In the genomic region with DNA sequence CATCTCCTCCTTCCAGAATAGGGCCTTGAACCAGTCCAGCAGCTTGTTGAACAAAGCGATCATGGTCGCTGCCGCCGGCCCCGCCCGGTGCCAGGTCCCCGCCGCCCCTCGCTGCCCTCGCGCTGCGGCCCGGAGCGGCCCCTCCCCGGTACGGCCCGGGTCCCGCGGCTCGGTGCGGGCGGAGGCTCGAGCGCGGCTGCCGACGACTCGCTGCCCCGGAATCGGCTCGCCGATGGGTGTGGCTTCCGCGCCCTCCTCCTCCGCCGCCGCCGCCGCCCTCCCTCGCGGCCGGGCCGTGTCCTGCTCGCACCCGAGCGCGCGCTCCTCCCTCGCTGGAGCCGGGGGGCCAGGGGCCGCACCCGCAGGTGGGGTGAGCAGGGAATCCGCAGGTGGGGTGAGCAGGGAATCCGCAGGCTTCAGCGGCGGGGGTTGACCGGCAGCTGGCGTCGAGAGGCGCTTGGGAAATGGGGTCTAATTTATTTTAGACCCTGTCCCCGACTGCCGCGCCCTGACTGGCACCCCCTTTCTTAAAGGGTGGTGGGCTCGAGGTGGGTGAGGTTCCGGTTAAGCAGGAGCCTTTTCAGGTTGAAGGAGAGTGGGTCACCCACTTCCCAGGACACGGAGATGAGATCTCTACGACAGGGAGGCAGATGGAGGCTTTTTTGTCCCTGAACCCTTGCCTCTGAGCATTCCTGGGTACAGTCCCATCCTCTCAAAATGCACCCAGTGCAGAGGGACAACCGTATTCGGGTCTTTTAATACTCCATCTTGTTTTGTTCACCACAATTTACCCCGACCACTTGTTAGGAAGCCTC, we compare ENCODE assay signal across 8 cellular contexts. TPM values are rescaled to one million over a fixed set of nuclear protein-coding genes. Genes with fewer than 3 reads are reported as not detected.
A peak's percentile ranks its signal among the peaks of the same experiment; 100 is the strongest.
DNase-seq lines count a peak whose midpoint lies in the region; ATAC-seq, FAIRE-seq and TF ChIP-seq lines count a peak whose summit lies in the region.

ARL8A (minus strand) TSS at position 228 of the 815 bp plus-strand sequence; CDS start at position 63, 165 bp downstream.

- CTCF ChIA-PET in HEK293 (lab: Yijun Ruan, JAX), result interaction anchor here (0.6 to 3.2 kb wide), 4 partner anchors 10 to 91 kb away, joined by 3 to 16 read pairs (median 7); no protein-coding TSS in a partner anchor

- POLR2A ChIA-PET in HEK293 (lab: Yijun Ruan, JAX), result interaction anchor here (1.0 to 2.4 kb wide), 2 partner anchors 10 to 13 kb away, joined by 3 to 8 read pairs; no protein-coding TSS in a partner anchor

- H3K9me3 ChIP-seq in HEK293 (ENCODE audit: control insufficient read depth, insufficient read depth, low read depth, low read length) (no peaks in the 10 kb centered on the region), kidney (ENCODE audit: control insufficient read depth in 1 of 2, low read length in 2 of 2) (no peaks in the 10 kb centered on the region)

- ATAC-seq in HG03565 (IDR thresholded peaks at IDR 0.05; ENCODE audit: unreplicated experiment), result no peak

- H3K36me3 ChIP-seq in HEK293 (ENCODE audit: control insufficient read depth in 2 of 2, insufficient read depth in 1 of 2, low read length in 2 of 2), result peaks cover 0 to 17% of the 10 kb centered on the region in 2 experiments; a peak in 1 of 3 replicates
- no peaks in the 10 kb centered on the region for H3K36me3 ChIP-seq in kidney (ENCODE audit: control insufficient read depth in 1 of 2, insufficient read depth in 2 of 2, low read length in 2 of 2)

- H3K9ac ChIP-seq in kidney (ENCODE audit: low read length in 2 of 2), result peak within 1 kb of the TSS; percentile 88 to 91

- DNase-seq in GM12891 (ENCODE audit: insufficient read length, low spot score) (peak; percentile 86), NCI-H1092 treated with DMSO at 0.1 percent for 48 hours (lab: John Stamatoyannopoulos, UW) (peak; percentile 74), cerebellum (ENCODE audit: low spot score) (peak; percentile 85), kidney (peak; percentile 93)
- DNase-seq in activated CD4-positive, CD25-positive, alpha-beta regulatory T cell treated with anti-CD3 and anti-CD28 coated beads, Interleukin-2, amount 50 U/mL, for 16 hours (ENCODE audit: low read depth, low spot score), result peak; percentile 44
- DNase-seq in stimulated activated CD4-positive, alpha-beta T cell treated with anti-CD3 and anti-CD28 coated beads, Interleukin-12 subunit alpha, Interleukin-12 subunit beta, amount 100 ng/mL, for 48 hours (ENCODE audit: low read depth in 2 of 3, low spot score in 1 of 3), result peak; percentile 37 to 68 (median 59)

- FAIRE-seq in GM12891 (lab: Jason Lieb, UNC), result peak; percentile 47
- FAIRE-seq in kidney (lab: Jason Lieb, UNC), result no peak

- H3K4me3 ChIP-seq in HEK293 (ENCODE audit: low read depth, low read length) (peak within 1 kb of the TSS; percentile 79), kidney (ENCODE audit: low read length in 2 of 2) (peak within 1 kb of the TSS; percentile 77 to 85)

- intact Hi-C loops in kidney (cut with DNase I), result no loop called here

- no peak for TF ChIP-seq CTCF in HEK293 (tag by site-specific recombination; IDR thresholded peaks at IDR 0.05)
- no peak for TF ChIP-seq CTCF in kidney (IDR thresholded peaks at IDR 0.05; ENCODE audit: borderline replicate concordance, extremely low read depth, insufficient read depth)

- H3K27ac ChIP-seq in HEK293 (ENCODE audit: extremely low read depth, low read depth, low read length) (peak within 1 kb of the TSS; percentile 90), kidney (ENCODE audit: low read depth in 2 of 2, low read length in 2 of 2) (peak within 1 kb of the TSS; percentile 68 to 87)

- no peaks in the 10 kb centered on the region; the same call in 1 of the 2 replicates for H3K4me1 ChIP-seq in HEK293 (ENCODE audit: control insufficient read depth, insufficient read depth, low read length)
- peaks cover 7 to 12% of the 10 kb centered on the region in 2 donors for H3K4me1 ChIP-seq in kidney (ENCODE audit: control insufficient read depth in 1 of 2, insufficient read depth in 1 of 2, low read depth in 1 of 2, low read length in 2 of 2)

- no peak; the same call in 1 of the 2 replicates for TF ChIP-seq POLR2A in GM12891 (IDR thresholded peaks at IDR 0.05; ENCODE audit: low read depth, low read length)

TF ChIP-seq in GM12891, 5 proteins besides CTCF, POLR2A, EP300 and RAD21:
- TF ChIP-seq POU2F2 (IDR thresholded peaks at IDR 0.05; ENCODE audit: low read depth, low read length) (no peak), PAX5 (IDR thresholded peaks at IDR 0.05; ENCODE audit: insufficient read depth, low read length, severe bottlenecking) (no peak), POLR2AphosphoS5 (IDR thresholded peaks at IDR 0.05; ENCODE audit: low read depth, low read length) (no peak), TAF1 (IDR thresholded peaks at IDR 0.05; ENCODE audit: low read depth, low read length) (no peak), SPI1 (IDR thresholded peaks at IDR 0.05; ENCODE audit: low read depth, low read length) (no peak)

TF ChIP-seq in HEK293, 187 proteins besides CTCF, POLR2A, EP300 and RAD21 (continues in another document):
- TF ChIP-seq KLF10 (tag by site-specific recombination; IDR thresholded peaks at IDR 0.05) (0 out of 2 replicates have a peak, but pooled peaks have one; percentile 40), TRIM28 (IDR thresholded peaks at IDR 0.05; ENCODE audit: borderline replicate concordance, low read length) (no peak), ZBTB48 (tag by site-specific recombination; IDR thresholded peaks at IDR 0.05) (peak; percentile 70), GLIS1 (tag by site-specific recombination; IDR thresholded peaks at IDR 0.05) (peak; percentile 60; the same call in 1 of the 2 replicates), ZBTB8A (tag by site-specific recombination; IDR thresholded peaks at IDR 0.05) (no peak), ZFP69B (tag by site-specific recombination; IDR thresholded peaks at IDR 0.05) (no peak), ZNF24 (tag by site-specific recombination; IDR thresholded peaks at IDR 0.05) (no peak), ZNF266 (tag by site-specific recombination; IDR thresholded peaks at IDR 0.05; ENCODE audit: low read depth) (no peak), ZNF530 (tag by site-specific recombination; IDR thresholded peaks at IDR 0.05; ENCODE audit: low read depth) (no peak), KLF7 (tag by site-specific recombination; IDR thresholded peaks at IDR 0.05; ENCODE audit: borderline replicate concordance) (peak; percentile 45; the same call in 1 of the 2 replicates), SCRT2 (tag by site-specific recombination; IDR thresholded peaks at IDR 0.05) (peak; percentile 70), ZNF423 (tag by site-specific recombination; IDR thresholded peaks at IDR 0.05) (peak; percentile 29; the same call in 1 of the 2 replicates), ZBTB21 (tag by site-specific recombination; IDR thresholded peaks at IDR 0.05) (no peak), ZNF10 (tag by site-specific recombination; IDR thresholded peaks at IDR 0.05) (no peak), PATZ1 (tag by site-specific recombination; IDR thresholded peaks at IDR 0.05) (peak; percentile 70)
- TF ChIP-seq, protein P1, sequence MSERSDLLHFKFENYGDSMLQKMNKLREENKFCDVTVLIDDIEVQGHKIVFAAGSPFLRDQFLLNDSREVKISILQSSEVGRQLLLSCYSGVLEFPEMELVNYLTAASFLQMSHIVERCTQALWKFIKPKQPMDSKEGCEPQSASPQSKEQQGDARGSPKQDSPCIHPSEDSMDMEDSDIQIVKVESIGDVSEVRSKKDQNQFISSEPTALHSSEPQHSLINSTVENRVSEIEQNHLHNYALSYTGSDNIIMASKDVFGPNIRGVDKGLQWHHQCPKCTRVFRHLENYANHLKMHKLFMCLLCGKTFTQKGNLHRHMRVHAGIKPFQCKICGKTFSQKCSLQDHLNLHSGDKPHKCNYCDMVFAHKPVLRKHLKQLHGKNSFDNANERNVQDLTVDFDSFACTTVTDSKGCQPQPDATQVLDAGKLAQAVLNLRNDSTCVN (tag by site-specific recombination; optimal IDR thresholded peaks at IDR 0.05), result peak; percentile 48
- TF ChIP-seq, protein P2, sequence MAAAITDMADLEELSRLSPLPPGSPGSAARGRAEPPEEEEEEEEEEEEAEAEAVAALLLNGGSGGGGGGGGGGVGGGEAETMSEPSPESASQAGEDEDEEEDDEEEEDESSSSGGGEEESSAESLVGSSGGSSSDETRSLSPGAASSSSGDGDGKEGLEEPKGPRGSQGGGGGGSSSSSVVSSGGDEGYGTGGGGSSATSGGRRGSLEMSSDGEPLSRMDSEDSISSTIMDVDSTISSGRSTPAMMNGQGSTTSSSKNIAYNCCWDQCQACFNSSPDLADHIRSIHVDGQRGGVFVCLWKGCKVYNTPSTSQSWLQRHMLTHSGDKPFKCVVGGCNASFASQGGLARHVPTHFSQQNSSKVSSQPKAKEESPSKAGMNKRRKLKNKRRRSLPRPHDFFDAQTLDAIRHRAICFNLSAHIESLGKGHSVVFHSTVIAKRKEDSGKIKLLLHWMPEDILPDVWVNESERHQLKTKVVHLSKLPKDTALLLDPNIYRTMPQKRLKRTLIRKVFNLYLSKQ (tag by site-specific recombination; IDR thresholded peaks at IDR 0.05; ENCODE audit: borderline replicate concordance), result no peak

RNA-seq across cellular contexts. Expression of gene ARL8A, which starts in this region (rescaled TPM):
- polyA plus RNA-seq in GM12891 (2012; ENCODE audit: low read depth, missing spikeins), result 12.4 TPM
- total RNA-seq in cerebellum (35.8 TPM), kidney (72.2 TPM)
- polyA plus RNA-seq in kidney (ENCODE audit: insufficient read depth, low read depth, low replicate concordance), result 60.8 TPM
